ENCODE assay signal across 13 cellular contexts in genomic region chr1:26159113-26160039, GRCh38. TPM values are rescaled to one million over a fixed set of nuclear protein-coding genes. Genes with fewer than 3 reads are reported as not detected.
DNase-seq lines count a peak whose midpoint lies in the region; ATAC-seq, FAIRE-seq and TF ChIP-seq lines count a peak whose summit lies in the region.
"Had no signal": no experiment of that assay in that cellular context is flagged by ENCODE, and none has a peak within 500 bp of the region (broad histone marks: within the 10 kb centered on the region; RNA-seq: fewer than 3 reads in every experiment).

No MANE protein-coding gene starts in this region.

- POLR2A ChIA-PET in K562 (lab: Yijun Ruan, JAX), result interaction anchor here (0.7 to 1.9 kb wide), 4 partner anchors 11 to 156 kb away, joined by 3 to 8 read pairs (median 4); partner anchors contain the start of gene ZNF593

- peaks cover 25 to 65% of the 10 kb centered on the region in 2 experiments for H3K4me1 ChIP-seq in K562 (replicated peaks in 1 of 2; ENCODE audit: control insufficient read depth in 2 of 2, insufficient read depth in 2 of 2, low read length in 2 of 2)
- H3K4me1 ChIP-seq in hepatocyte (ENCODE audit: insufficient read depth), result peaks cover 14% of the 10 kb centered on the region
- peaks cover 3% of the 10 kb centered on the region for H3K4me1 ChIP-seq in rectal smooth muscle tissue (ENCODE audit: control insufficient read depth, insufficient read depth, low read length)

- TF ChIP-seq POLR2A in K562 (conservative IDR thresholded peaks at IDR 0.05), result no peak

- H3K9me1 ChIP-seq in K562 (ENCODE audit: control insufficient read depth, insufficient read depth, low read length), result no peaks in the 10 kb centered on the region

- H3K4me3 ChIP-seq in K562, result no peak overlapping the region
- no peak overlapping the region for H3K4me3 ChIP-seq in hepatocyte
- H3K4me3 ChIP-seq in rectal smooth muscle tissue (ENCODE audit: low read length), result peak overlapping the region; percentile 22

- TF ChIP-seq EP300 in K562 (IDR thresholded peaks at IDR 0.05; ENCODE audit: low read length), result no peak

- no peak overlapping the region for H3K27ac Mint-ChIP-seq in osteocyte (ENCODE audit: unreplicated experiment)

- CTCF ChIA-PET in K562 (lab: Yijun Ruan, JAX; ENCODE audit: low intra/inter-chr PET ratio), result no interaction called here

- no peak overlapping the region for H3K4me2 ChIP-seq in K562 (ENCODE audit: insufficient read depth, low read length)
- peak overlapping the region; percentile 24 for H3K4me2 ChIP-seq in hepatocyte

- H3K36me3 ChIP-seq in K562 (ENCODE audit: control insufficient read depth, insufficient read depth, low read length) (no peaks in the 10 kb centered on the region), hepatocyte (replicated peaks; ENCODE audit: insufficient read depth, low read depth) (no peaks in the 10 kb centered on the region), rectal smooth muscle tissue (ENCODE audit: control insufficient read depth, insufficient read depth, low read length) (no peaks in the 10 kb centered on the region)

- 72% methylated on average over 7 of the region's 7 CpGs for WGBS in K562 (ENCODE audit: insufficient coverage, low coverage, missing lambda C conversion rate)
- WGBS in hepatocyte (ENCODE audit: low lambda C conversion rate, missing lambda C conversion rate), result 51% methylated on average over 7 of the region's 7 CpGs

- H3K9ac ChIP-seq in K562 (ENCODE audit: insufficient read depth in 1 of 2, low read depth in 2 of 2, low read length in 2 of 2) (peak overlapping the region in 1 of 2 experiments; percentile 84; a peak in 2 of 4 replicates), rectal smooth muscle tissue (ENCODE audit: low read length) (no peak overlapping the region)

- ATAC-seq in K562, result no peak
- no peak for ATAC-seq in sciatic nerve
- ATAC-seq in HG03095 (IDR thresholded peaks at IDR 0.05; ENCODE audit: unreplicated experiment), result no peak
- ATAC-seq: naive thymus-derived CD8-positive, alpha-beta T cell had no signal

- H2AFZ ChIP-seq in K562 (ENCODE audit: low read depth, low read length) (no peak overlapping the region), hepatocyte (no peak overlapping the region)

- H3K9me2 ChIP-seq in hepatocyte (replicated peaks; ENCODE audit: insufficient read depth), result no peaks in the 10 kb centered on the region

- H3K4me3 Mint-ChIP-seq in osteocyte (ENCODE audit: unreplicated experiment), result no peak overlapping the region

- BruUV-seq in K562 (replicated peaks; lab: Mats Ljungman, UMichigan), result no TSS peak

- no peaks in the 10 kb centered on the region for H3K9me3 Mint-ChIP-seq in osteocyte (ENCODE audit: unreplicated experiment)
- H3K9me3 Mint-ChIP-seq: naive thymus-derived CD8-positive, alpha-beta T cell had no signal

- peaks cover 15% of the 10 kb centered on the region for H3K4me1 Mint-ChIP-seq in osteocyte (ENCODE audit: unreplicated experiment)

- H3K36me3 Mint-ChIP-seq in osteocyte (ENCODE audit: unreplicated experiment), result no peaks in the 10 kb centered on the region
- H3K36me3 Mint-ChIP-seq: naive thymus-derived CD8-positive, alpha-beta T cell had no signal

- no peaks in the 10 kb centered on the region for H3K9me3 ChIP-seq in K562 (replicated peaks; ENCODE audit: control insufficient read depth, insufficient read depth, low read depth, low read length)
- H3K9me3 ChIP-seq in hepatocyte (ENCODE audit: low read depth), result no peaks in the 10 kb centered on the region

- DNase-seq in EH (ENCODE audit: low read depth) (peak; percentile 29), K562 (ENCODE audit: extremely low read depth in 1 of 4, low spot score in 3 of 4) (peak in 1 of 4 experiments; percentile 22), hepatocyte (ENCODE audit: low spot score) (no peak), SKM-1 (lab: John Stamatoyannopoulos, UW; ENCODE audit: unreplicated experiment) (no peak), sciatic nerve (ENCODE audit: low spot score) (no peak), osteocyte (ENCODE audit: extremely low spot score, unreplicated experiment) (no peak)
- DNase-seq: KBM-7; naive thymus-derived CD8-positive, alpha-beta T cell; NCI-H187 treated with DMSO at 0.1 percent for 48 hours; SW 1271 had no signal

- H4K20me1 ChIP-seq in K562 (replicated peaks; ENCODE audit: control insufficient read depth, insufficient read depth, low read length) (no peaks in the 10 kb centered on the region), hepatocyte (ENCODE audit: insufficient read depth, poor library complexity, severe bottlenecking) (no peaks in the 10 kb centered on the region)

- TF ChIP-seq CTCF in K562 (IDR thresholded peaks at IDR 0.05 in 2 of 3, conservative IDR thresholded peaks at IDR 0.05 in 1 of 3; ENCODE audit: insufficient read depth in 2 of 3, low read depth in 1 of 3, low read length in 3 of 3), result no peak
- TF ChIP-seq CTCF in hepatocyte (IDR thresholded peaks at IDR 0.05; ENCODE audit: poor library complexity), result no peak
- no peak for TF ChIP-seq CTCF in osteocyte (IDR thresholded peaks at IDR 0.05)

- intact Hi-C loops in K562 (cut with micrococcal nuclease) (loop anchor here (2.0 kb wide), 1 partner anchor 123 kb away; no protein-coding TSS in a partner anchor), sciatic nerve (cut with DNase I) (no loop called here)

- H3K27me3 ChIP-seq in K562 (ENCODE audit: control insufficient read depth in 2 of 2, insufficient read depth in 2 of 2, low read length in 2 of 2) (no peaks in the 10 kb centered on the region), hepatocyte (peaks cover 26% of the 10 kb centered on the region), rectal smooth muscle tissue (ENCODE audit: control insufficient read depth, insufficient read depth, low read length) (peaks cover 10% of the 10 kb centered on the region)

- TF ChIP-seq RAD21 in K562 (CRISPR knock-in tag; conservative IDR thresholded peaks at IDR 0.05 in 1 of 2, IDR thresholded peaks at IDR 0.05 in 1 of 2), result no peak

- H3K27ac ChIP-seq in K562 (ENCODE audit: extremely low read depth, low read depth, low read length) (no peak overlapping the region), hepatocyte (no peak overlapping the region), rectal smooth muscle tissue (ENCODE audit: low read depth, low read length) (no peak overlapping the region)
- H3K27ac ChIP-seq: epithelial cell of prostate had no signal

- no peaks in the 10 kb centered on the region; the same call in 2 of the 3 replicates for H3K79me2 ChIP-seq in K562 (ENCODE audit: control insufficient read depth, insufficient read depth, low read length)
- no peaks in the 10 kb centered on the region for H3K79me2 ChIP-seq in hepatocyte

- peaks cover 16% of the 10 kb centered on the region for H3K27me3 Mint-ChIP-seq in osteocyte (ENCODE audit: unreplicated experiment)

- peak; percentile 68 for FAIRE-seq in K562 (lab: Jason Lieb, UNC)

- in situ Hi-C loops in K562 (cut with MboI), result no loop called here

RNA-seq across cellular contexts. Expression of gene FAM110D, which starts 0.5 kb away (rescaled TPM):
- 0.92 and 1.5 TPM in 2 replicates for total RNA-seq in K562 (2011; cell fraction: chromatin; rRNA removed; ENCODE audit: low replicate concordance)
- 0.79 and 1.3 TPM in 2 replicates for total RNA-seq in K562 (2011; cell fraction: nucleolus; rRNA removed)
- total RNA-seq in K562 (2011; cell fraction: nucleoplasm; rRNA removed), result 1.5 and 2.1 TPM in 2 replicates
- total RNA-seq in K562 (2014; rRNA removed), result 0.64 and 0.69 TPM in 2 replicates
- 0.26 and 0.33 TPM in 2 replicates for total RNA-seq in K562 (2014; rRNA removed; fragmentation: Illumina TruSeq; extraction: Trizol)
- total RNA-seq in K562 (2015; rRNA removed; fragmentation: Illumina TruSeq; extraction: Trizol), result 0.29 and 0.34 TPM in 2 replicates
- total RNA-seq in K562 (2021), result 0.58 and 0.62 TPM in 2 replicates
- 0.60 and 0.67 TPM in 2 replicates for polyA plus RNA-seq in K562 (2011; rRNA removed)
- polyA plus RNA-seq in K562 (2011; cell fraction: cytosol; rRNA removed), result 0.54 and 0.63 TPM in 2 replicates
- 0.76 and 1.1 TPM in 2 replicates for polyA plus RNA-seq in K562 (2011; cell fraction: nucleus; rRNA removed)
- 0.53 and 0.86 TPM in 2 replicates for polyA plus RNA-seq in K562 (2012)
- polyA plus RNA-seq in K562 (2014; fragmentation: Illumina TruSeq; extraction: Trizol), result 0.18 and 0.33 TPM in 2 replicates
- under 1 TPM; 0.04 to 0.11 TPM for polyA plus RNA-seq in K562 (2014; fragmentation: Nextera tagmentation; extraction: Ambion mirVana)
- polyA plus RNA-seq in K562 (2014; rRNA removed), result 0.80 and 1.1 TPM in 2 replicates
- 0.14 and 0.27 TPM in 2 replicates for polyA minus RNA-seq in K562 (2011; rRNA and poly(A)+ RNA removed)
- polyA minus RNA-seq in K562 (2011; cell fraction: cytosol; rRNA and poly(A)+ RNA removed), result 0.55 TPM in 1 of 2 replicates, not detected in the other
- 0.54 and 0.67 TPM in 2 replicates for polyA minus RNA-seq in K562 (2011; cell fraction: nucleus; rRNA and poly(A)+ RNA removed)
- total RNA-seq in hepatocyte, result 0.10 and 0.16 TPM in 2 replicates
- 0.40 and 0.44 TPM in 2 replicates for polyA plus RNA-seq in hepatocyte
- total RNA-seq in sciatic nerve, result 11.8 TPM
- not detected in 2 replicates for total RNA-seq in osteocyte
- total RNA-seq: naive thymus-derived CD8-positive, alpha-beta T cell had no signal
- polyA plus RNA-seq: naive thymus-derived CD8-positive, alpha-beta T cell had no signal

RNA-seq across cellular contexts. Expression of gene C1orf232, which starts 9.4 kb away (rescaled TPM):
- not detected in 2 replicates for total RNA-seq in K562 (2011; cell fraction: chromatin; rRNA removed; ENCODE audit: low replicate concordance)
- total RNA-seq in K562 (2011; cell fraction: nucleolus; rRNA removed), result not detected in 2 replicates
- not detected in 2 replicates for total RNA-seq in K562 (2011; cell fraction: nucleoplasm; rRNA removed)
- not detected in 2 replicates for total RNA-seq in K562 (2014; rRNA removed)
- total RNA-seq in K562 (2014; rRNA removed; fragmentation: Illumina TruSeq; extraction: Trizol), result not detected in 2 replicates
- not detected in 2 replicates for total RNA-seq in K562 (2015; rRNA removed; fragmentation: Illumina TruSeq; extraction: Trizol)
- not detected in 2 replicates for total RNA-seq in K562 (2021)
- polyA plus RNA-seq in K562 (2011; rRNA removed), result not detected in 2 replicates
- not detected in 2 replicates for polyA plus RNA-seq in K562 (2011; cell fraction: cytosol; rRNA removed)
- not detected in 2 replicates for polyA plus RNA-seq in K562 (2011; cell fraction: nucleus; rRNA removed)
- not detected in 2 replicates for polyA plus RNA-seq in K562 (2012)
- not detected in 2 replicates for polyA plus RNA-seq in K562 (2014; fragmentation: Illumina TruSeq; extraction: Trizol)
- polyA plus RNA-seq in K562 (2014; fragmentation: Nextera tagmentation; extraction: Ambion mirVana), result not detected
- not detected in 2 replicates for polyA plus RNA-seq in K562 (2014; rRNA removed)
- not detected in 2 replicates for polyA minus RNA-seq in K562 (2011; rRNA and poly(A)+ RNA removed)
- not detected in 2 replicates for polyA minus RNA-seq in K562 (2011; cell fraction: cytosol; rRNA and poly(A)+ RNA removed)
- polyA minus RNA-seq in K562 (2011; cell fraction: nucleus; rRNA and poly(A)+ RNA removed), result not detected in 2 replicates
- total RNA-seq in hepatocyte, result not detected in 2 replicates
- polyA plus RNA-seq in hepatocyte, result not detected in 2 replicates
- total RNA-seq in sciatic nerve, result not detected
- not detected in 2 replicates for total RNA-seq in osteocyte
- total RNA-seq: naive thymus-derived CD8-positive, alpha-beta T cell had no signal
- polyA plus RNA-seq: naive thymus-derived CD8-positive, alpha-beta T cell had no signal

RNA-seq across cellular contexts. Expression of gene ZNF593, which starts 10.3 kb away (rescaled TPM):
- total RNA-seq in K562 (2011; cell fraction: chromatin; rRNA removed; ENCODE audit: low replicate concordance), result 12.7 and 40.0 TPM in 2 replicates
- total RNA-seq in K562 (2011; cell fraction: nucleolus; rRNA removed), result 55.5 and 60.9 TPM in 2 replicates
- 22.8 and 27.3 TPM in 2 replicates for total RNA-seq in K562 (2011; cell fraction: nucleoplasm; rRNA removed)
- total RNA-seq in K562 (2014; rRNA removed) (233 and 259 TPM in 2 replicates), K562 (2014; rRNA removed; fragmentation: Illumina TruSeq; extraction: Trizol) (16.2 and 32.2 TPM in 2 replicates), K562 (2015; rRNA removed; fragmentation: Illumina TruSeq; extraction: Trizol) (66.3 and 76.7 TPM in 2 replicates), K562 (2021) (125 and 144 TPM in 2 replicates), hepatocyte (20.5 and 25.7 TPM in 2 replicates), sciatic nerve (18.3 TPM), osteocyte (26.8 and 28.6 TPM in 2 replicates)
- polyA plus RNA-seq in K562 (2011; rRNA removed) (48.2 and 51.6 TPM in 2 replicates), K562 (2014; fragmentation: Illumina TruSeq; extraction: Trizol) (37.2 and 58.8 TPM in 2 replicates), K562 (2014; fragmentation: Nextera tagmentation; extraction: Ambion mirVana) (10 to 100 TPM in 1 of 2 experiments, 1 to 10 TPM in 1; 9.8 to 27.1 TPM), K562 (2014; rRNA removed) (313 and 334 TPM in 2 replicates), hepatocyte (69.1 and 71.8 TPM in 2 replicates)
- polyA plus RNA-seq in K562 (2011; cell fraction: cytosol; rRNA removed), result 107 and 284 TPM in 2 replicates
- polyA plus RNA-seq in K562 (2011; cell fraction: nucleus; rRNA removed), result 48.1 and 66.6 TPM in 2 replicates
- polyA plus RNA-seq in K562 (2012), result 81.5 and 109 TPM in 2 replicates
- polyA minus RNA-seq in K562 (2011; rRNA and poly(A)+ RNA removed), result 6.5 and 11.3 TPM in 2 replicates
- 20.5 and 28.1 TPM in 2 replicates for polyA minus RNA-seq in K562 (2011; cell fraction: cytosol; rRNA and poly(A)+ RNA removed)
- polyA minus RNA-seq in K562 (2011; cell fraction: nucleus; rRNA and poly(A)+ RNA removed), result 27.1 and 36.7 TPM in 2 replicates

RNA-seq across cellular contexts. Expression of gene ZNF593OS, which starts 12.3 kb away (rescaled TPM):
- total RNA-seq in K562 (2011; cell fraction: chromatin; rRNA removed; ENCODE audit: low replicate concordance), result not detected in 2 replicates
- 0.33 TPM in 1 of 2 replicates, not detected in the other for total RNA-seq in K562 (2011; cell fraction: nucleolus; rRNA removed)
- not detected in 2 replicates for total RNA-seq in K562 (2011; cell fraction: nucleoplasm; rRNA removed)
- total RNA-seq in K562 (2014; rRNA removed) (not detected in 2 replicates), K562 (2014; rRNA removed; fragmentation: Illumina TruSeq; extraction: Trizol) (not detected in 2 replicates), K562 (2015; rRNA removed; fragmentation: Illumina TruSeq; extraction: Trizol) (not detected in 2 replicates), K562 (2021) (not detected in 2 replicates), hepatocyte (0.10 TPM in 1 of 2 replicates, not detected in the other), sciatic nerve (not detected), osteocyte (not detected in 2 replicates)
- polyA plus RNA-seq in K562 (2011; rRNA removed) (not detected in 2 replicates), K562 (2014; fragmentation: Illumina TruSeq; extraction: Trizol) (not detected in 2 replicates), K562 (2014; fragmentation: Nextera tagmentation; extraction: Ambion mirVana) (under 1 TPM; 0.24 to 0.27 TPM), K562 (2014; rRNA removed) (not detected in 2 replicates), hepatocyte (0.45 and 2.1 TPM in 2 replicates)
- 0.04 TPM in 1 of 2 replicates, not detected in the other for polyA plus RNA-seq in K562 (2011; cell fraction: cytosol; rRNA removed)
- polyA plus RNA-seq in K562 (2011; cell fraction: nucleus; rRNA removed), result not detected in 2 replicates
- 1.5 and 1.6 TPM in 2 replicates for polyA plus RNA-seq in K562 (2012)
- not detected in 2 replicates for polyA minus RNA-seq in K562 (2011; rRNA and poly(A)+ RNA removed)
- not detected in 2 replicates for polyA minus RNA-seq in K562 (2011; cell fraction: cytosol; rRNA and poly(A)+ RNA removed)
- polyA minus RNA-seq in K562 (2011; cell fraction: nucleus; rRNA and poly(A)+ RNA removed), result 0.67 TPM in 1 of 2 replicates, not detected in the other
- total RNA-seq: naive thymus-derived CD8-positive, alpha-beta T cell had no signal

RNA-seq across cellular contexts. Expression of gene CNKSR1, which starts 17.9 kb away (rescaled TPM):
- total RNA-seq in K562 (2011; cell fraction: chromatin; rRNA removed; ENCODE audit: low replicate concordance), result 12.4 and 22.9 TPM in 2 replicates
- 7.5 and 12.7 TPM in 2 replicates for total RNA-seq in K562 (2011; cell fraction: nucleolus; rRNA removed)
- 6.0 and 9.3 TPM in 2 replicates for total RNA-seq in K562 (2011; cell fraction: nucleoplasm; rRNA removed)
- total RNA-seq in K562 (2014; rRNA removed), result 1.1 and 2.4 TPM in 2 replicates
- total RNA-seq in K562 (2014; rRNA removed; fragmentation: Illumina TruSeq; extraction: Trizol), result 0.73 and 0.80 TPM in 2 replicates
- total RNA-seq in K562 (2015; rRNA removed; fragmentation: Illumina TruSeq; extraction: Trizol), result 1.8 and 2.4 TPM in 2 replicates
- 1.6 and 2.0 TPM in 2 replicates for total RNA-seq in K562 (2021)
- polyA plus RNA-seq in K562 (2011; rRNA removed), result 0.91 and 0.93 TPM in 2 replicates
- polyA plus RNA-seq in K562 (2011; cell fraction: cytosol; rRNA removed), result 1.3 and 2.6 TPM in 2 replicates
- 4.0 and 6.5 TPM in 2 replicates for polyA plus RNA-seq in K562 (2011; cell fraction: nucleus; rRNA removed)
- polyA plus RNA-seq in K562 (2012), result 2.1 and 3.1 TPM in 2 replicates
- polyA plus RNA-seq in K562 (2014; fragmentation: Illumina TruSeq; extraction: Trizol), result 2.0 and 2.2 TPM in 2 replicates
- under 1 TPM; 0.03 to 0.10 TPM for polyA plus RNA-seq in K562 (2014; fragmentation: Nextera tagmentation; extraction: Ambion mirVana)
- polyA plus RNA-seq in K562 (2014; rRNA removed), result 2.0 and 2.8 TPM in 2 replicates
- polyA minus RNA-seq in K562 (2011; rRNA and poly(A)+ RNA removed), result 0.45 and 0.56 TPM in 2 replicates
- polyA minus RNA-seq in K562 (2011; cell fraction: cytosol; rRNA and poly(A)+ RNA removed), result 1.2 and 2.7 TPM in 2 replicates
- 0.94 and 1.8 TPM in 2 replicates for polyA minus RNA-seq in K562 (2011; cell fraction: nucleus; rRNA and poly(A)+ RNA removed)
- total RNA-seq in hepatocyte, result 13.3 and 18.1 TPM in 2 replicates
- 31.4 and 38.6 TPM in 2 replicates for polyA plus RNA-seq in hepatocyte
- 3.1 TPM for total RNA-seq in sciatic nerve
- total RNA-seq in osteocyte, result 0.89 and 1.1 TPM in 2 replicates
